In the genomic region with DNA sequence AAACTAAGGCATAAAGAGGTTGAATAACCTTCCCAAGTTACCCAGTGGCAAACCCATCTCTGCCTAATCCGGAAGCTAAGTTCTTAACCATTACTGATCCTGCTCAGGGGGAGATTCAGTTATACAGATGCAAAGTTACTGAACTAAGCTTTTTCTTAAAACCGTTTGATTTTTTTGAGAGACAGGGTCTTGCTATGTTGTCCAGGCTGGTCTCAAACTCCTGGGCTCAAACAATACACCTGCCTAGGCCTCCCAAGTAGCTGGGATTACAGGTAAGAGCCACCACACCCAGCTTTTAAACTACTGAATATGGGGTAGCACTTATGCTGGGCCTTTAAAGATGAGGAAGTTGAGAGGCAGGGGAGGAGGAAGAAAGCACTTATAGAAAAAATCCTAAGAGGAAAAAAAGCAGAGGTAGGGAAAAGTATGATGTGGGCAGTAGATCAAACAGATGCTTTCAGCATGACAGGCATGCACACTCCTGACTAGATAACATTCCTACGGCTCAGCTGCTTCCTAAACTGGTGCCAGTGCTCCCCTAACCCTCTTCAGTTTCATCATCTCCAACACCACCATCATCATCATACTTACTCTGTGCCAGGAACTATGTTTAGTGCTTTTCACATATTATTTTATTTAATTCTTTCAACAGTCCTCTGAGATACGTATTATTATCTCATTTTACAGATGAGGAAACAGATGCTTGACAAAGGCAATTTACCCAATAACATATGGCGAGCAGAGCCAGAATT, we compare ENCODE assay signal across 16 cellular contexts. TPM values are rescaled to one million over a fixed set of nuclear protein-coding genes. Genes with fewer than 3 reads are reported as not detected.
A peak's percentile ranks its signal among the peaks of the same experiment; 100 is the strongest.
DNase-seq lines count a peak whose midpoint lies in the region; ATAC-seq and TF ChIP-seq lines count a peak whose summit lies in the region.
"Had no signal": no experiment of that assay in that cellular context is flagged by ENCODE, and none has a peak within 500 bp of the region (broad histone marks: within the 10 kb centered on the region; RNA-seq: fewer than 3 reads in every experiment).

No MANE protein-coding gene starts in this region.

- H3K4me3 ChIP-seq in SJCRH30, result no peak overlapping the region
- no peak overlapping the region for H3K4me3 ChIP-seq in upper lobe of right lung
- no peak overlapping the region for H3K4me3 ChIP-seq in brain microvascular endothelial cell (ENCODE audit: low read depth, low read length)
- H3K4me3 ChIP-seq in ovary, result no peak overlapping the region

- no peak for TF ChIP-seq POLR2A in ovary (IDR thresholded peaks at IDR 0.05)

- CTCF ChIA-PET in activated naive CD4-positive, alpha-beta T cell treated with anti-CD3 and anti-CD28 coated beads for 36 hours (lab: Charles Lee), result interaction anchor here (0.6 to 2.7 kb wide), 2 partner anchors 12 to 97 kb away, joined by 4 to 30 read pairs; no protein-coding TSS in a partner anchor

- H3K27ac Mint-ChIP-seq in activated naive CD4-positive, alpha-beta T cell treated with anti-CD3 and anti-CD28 coated beads for 36 hours, result peak overlapping the region; percentile 13
- no peak overlapping the region for H3K27ac Mint-ChIP-seq in stimulated activated naive B cell treated with anti-CD40 and anti-IgM and Interleukin-4, amounts not matched to agents 10 μg/mL and 1 μg/mL and 100 μg/mL, for 72 hours
- H3K27ac Mint-ChIP-seq: activated CD4-positive, alpha-beta memory T cell treated with anti-CD3 and anti-CD28 coated beads, Interleukin-2, amount 10 ng/mL, durations not matched to agents 7 days and 5 days had no signal

- in situ Hi-C loops in brain microvascular endothelial cell (cut with HindIII; ENCODE audit: low pct_ligation_motif_present, low sequenced_read_pairs), result loop anchor here (10.0 kb wide), 1 partner anchor 97 kb away; no protein-coding TSS in a partner anchor

- TF ChIP-seq EP300 in ovary (IDR thresholded peaks at IDR 0.05), result no peak

- 76 to 82% (median 77%) methylated on average over 5 of the region's 5 CpGs for WGBS in ovary, 3 donors

- H3K4me1 Mint-ChIP-seq in activated naive CD4-positive, alpha-beta T cell treated with anti-CD3 and anti-CD28 coated beads for 36 hours (ENCODE audit: low read depth), result peaks cover 52% of the 10 kb centered on the region
- peaks cover 12 to 34% of the 10 kb centered on the region in 2 donors for H3K4me1 Mint-ChIP-seq in stimulated activated naive B cell treated with anti-CD40 and anti-IgM and Interleukin-4, amounts not matched to agents 10 μg/mL and 1 μg/mL and 100 μg/mL, for 72 hours

- H3K4me1 ChIP-seq in SJCRH30 (peaks cover 37% of the 10 kb centered on the region), upper lobe of right lung (peaks cover 23% of the 10 kb centered on the region), ovary (ENCODE audit: insufficient read depth) (peaks cover 3% of the 10 kb centered on the region)

- H3K27ac ChIP-seq in SJCRH30 (peak overlapping the region; percentile 8), upper lobe of right lung (peak overlapping the region; percentile 11), brain microvascular endothelial cell (no peak overlapping the region), ovary (no peak overlapping the region)

- no peaks in the 10 kb centered on the region for H3K27me3 Mint-ChIP-seq in activated naive CD4-positive, alpha-beta T cell treated with anti-CD3 and anti-CD28 coated beads for 36 hours (ENCODE audit: low read depth)
- H3K27me3 Mint-ChIP-seq in stimulated activated naive B cell treated with anti-CD40 and anti-IgM and Interleukin-4, amounts not matched to agents 10 μg/mL and 1 μg/mL and 100 μg/mL, for 72 hours, result no peaks in the 10 kb centered on the region
- H3K27me3 Mint-ChIP-seq: activated CD4-positive, alpha-beta memory T cell treated with anti-CD3 and anti-CD28 coated beads, Interleukin-2, amount 10 ng/mL, durations not matched to agents 7 days and 5 days had no signal

- ATAC-seq in upper lobe of right lung, result no peak
- no peak for ATAC-seq in stimulated activated naive B cell treated with anti-CD40 and anti-IgM and Interleukin-4, amounts not matched to agents 10 μg/mL and 1 μg/mL and 100 μg/mL, for 72 hours (replicated peaks)
- ATAC-seq: Panc1 had no signal

- intact Hi-C loops in activated naive CD4-positive, alpha-beta T cell treated with anti-CD3 and anti-CD28 coated beads for 36 hours (cut with micrococcal nuclease), result loop anchor here (10.0 kb wide), 1 partner anchor 747 kb away; a partner anchor contains a TSS
- intact Hi-C loops in upper lobe of right lung (cut with DNase I), result no loop called here
- intact Hi-C loops in ovary (cut with DNase I), result loop anchor here in 3 of 4 donors (10.0 kb wide), 3 partner anchors 97 to 377 kb away; a partner anchor contains a TSS

- H3K36me3 Mint-ChIP-seq in activated naive CD4-positive, alpha-beta T cell treated with anti-CD3 and anti-CD28 coated beads for 36 hours (ENCODE audit: low read depth), result peaks cover 7% of the 10 kb centered on the region
- peaks cover 23 to 30% of the 10 kb centered on the region in 2 donors for H3K36me3 Mint-ChIP-seq in stimulated activated naive B cell treated with anti-CD40 and anti-IgM and Interleukin-4, amounts not matched to agents 10 μg/mL and 1 μg/mL and 100 μg/mL, for 72 hours

- no peaks in the 10 kb centered on the region for H3K9me3 Mint-ChIP-seq in activated naive CD4-positive, alpha-beta T cell treated with anti-CD3 and anti-CD28 coated beads for 36 hours
- no peaks in the 10 kb centered on the region for H3K9me3 Mint-ChIP-seq in stimulated activated naive B cell treated with anti-CD40 and anti-IgM and Interleukin-4, amounts not matched to agents 10 μg/mL and 1 μg/mL and 100 μg/mL, for 72 hours
- H3K9me3 Mint-ChIP-seq: activated CD4-positive, alpha-beta memory T cell treated with anti-CD3 and anti-CD28 coated beads, Interleukin-2, amount 10 ng/mL, durations not matched to agents 7 days and 5 days had no signal

- H3K9me3 ChIP-seq in SJCRH30 (replicated peaks), result no peaks in the 10 kb centered on the region
- H3K9me3 ChIP-seq in upper lobe of right lung, result no peaks in the 10 kb centered on the region
- H3K9me3 ChIP-seq in ovary, result no peaks in the 10 kb centered on the region

- H3K36me3 ChIP-seq in SJCRH30, result no peaks in the 10 kb centered on the region
- peaks cover 15% of the 10 kb centered on the region for H3K36me3 ChIP-seq in upper lobe of right lung
- H3K36me3 ChIP-seq in brain microvascular endothelial cell (replicated peaks), result peaks cover 3% of the 10 kb centered on the region
- no peaks in the 10 kb centered on the region for H3K36me3 ChIP-seq in ovary

- H3K27me3 ChIP-seq in SJCRH30 (no peaks in the 10 kb centered on the region), upper lobe of right lung (no peaks in the 10 kb centered on the region), brain microvascular endothelial cell (replicated peaks) (no peaks in the 10 kb centered on the region), ovary (no peaks in the 10 kb centered on the region)

- DNase-seq in activated naive CD4-positive, alpha-beta T cell treated with anti-CD3 and anti-CD28 coated beads for 36 hours, result no peak
- DNase-seq in activated naive CD4-positive, alpha-beta T cell (lab: John Stamatoyannopoulos, UW), result no peak
- DNase-seq in SJCRH30 (peak in 1 of 2 experiments; percentile 28), glomerular visceral epithelial cell (ENCODE audit: extremely low spot score) (peak; percentile 16), upper lobe of right lung (no peak), brain microvascular endothelial cell (no peak), ovary (no peak)
- DNase-seq in stimulated activated naive B cell treated with anti-CD40 and anti-IgM and Interleukin-4, amounts not matched to agents 10 μg/mL and 1 μg/mL and 100 μg/mL, for 72 hours, result no peak
- DNase-seq: activated CD4-positive, alpha-beta memory T cell treated with anti-CD3 and anti-CD28 coated beads, Interleukin-2, amount 10 ng/mL, durations not matched to agents 7 days and 5 days; mesendoderm; NCI-H2227 treated with DMSO at 0.1 percent for 48 hours; stimulated activated CD4-positive, alpha-beta T cell treated with anti-CD3 and anti-CD28 coated beads, Interleukin-1b, Interleukin-23, amount 100 ng/mL, for 48 hours; T1000 had no signal

- no peak overlapping the region for H3K4me3 Mint-ChIP-seq in activated naive CD4-positive, alpha-beta T cell treated with anti-CD3 and anti-CD28 coated beads for 36 hours
- H3K4me3 Mint-ChIP-seq in stimulated activated naive B cell treated with anti-CD40 and anti-IgM and Interleukin-4, amounts not matched to agents 10 μg/mL and 1 μg/mL and 100 μg/mL, for 72 hours, result no peak overlapping the region
- H3K4me3 Mint-ChIP-seq: activated CD4-positive, alpha-beta memory T cell treated with anti-CD3 and anti-CD28 coated beads, Interleukin-2, amount 10 ng/mL, durations not matched to agents 7 days and 5 days had no signal

- TF ChIP-seq CTCF in upper lobe of right lung (IDR thresholded peaks at IDR 0.05), result no peak
- no peak for TF ChIP-seq CTCF in brain microvascular endothelial cell (IDR thresholded peaks at IDR 0.05; ENCODE audit: low read depth, low read length, missing control alignments)
- TF ChIP-seq CTCF in ovary (IDR thresholded peaks at IDR 0.05), result no peak

RNA-seq across cellular contexts. Expression of a gene that starts 5.8 kb away (rescaled TPM):
- total RNA-seq in activated naive CD4-positive, alpha-beta T cell treated with anti-CD3 and anti-CD28 coated beads for 36 hours, result 1 to 10 TPM; 4.7 to 5.2 TPM
- total RNA-seq in SJCRH30 (2014; rRNA removed; shearing (Covaris generic)), result 3.8 and 4.0 TPM in 2 replicates
- total RNA-seq in upper lobe of right lung, result 22.6 TPM
- 10 to 100 TPM in 1 of 7 donors, 1 to 10 TPM in 6; 4.6 to 10.2 (median 6.1) TPM for total RNA-seq in ovary
- polyA plus RNA-seq in ovary, result 10 to 100 TPM in 1 of 2 donors, 1 to 10 TPM in 1; 3.4 to 12.1 TPM

RNA-seq across cellular contexts. Expression of a gene that starts 29.5 kb away (rescaled TPM):
- not detected for total RNA-seq in activated naive CD4-positive, alpha-beta T cell treated with anti-CD3 and anti-CD28 coated beads for 36 hours
- total RNA-seq in SJCRH30 (2014; rRNA removed; shearing (Covaris generic)), result 32.7 and 38.7 TPM in 2 replicates
- total RNA-seq in upper lobe of right lung (0.49 TPM), ovary (1 to 10 TPM; 1.7 to 4.5 (median 3.7) TPM)
- polyA plus RNA-seq in ovary, result 1 to 10 TPM in 1 of 2 donors, under 1 TPM in 1; 0.47 to 1.5 TPM
- total RNA-seq: activated CD4-positive, alpha-beta memory T cell treated with anti-CD3 and anti-CD28 coated beads, Interleukin-2, amount 10 ng/mL, durations not matched to agents 7 days and 5 days; pulmonary artery endothelial cell had no signal

RNA-seq across cellular contexts. Expression of a gene that starts 53.8 kb away (rescaled TPM):
- not detected for total RNA-seq in activated naive CD4-positive, alpha-beta T cell treated with anti-CD3 and anti-CD28 coated beads for 36 hours
- 0.08 and 0.26 TPM in 2 replicates for total RNA-seq in SJCRH30 (2014; rRNA removed; shearing (Covaris generic))
- not detected for total RNA-seq in upper lobe of right lung
- total RNA-seq in ovary, result under 1 TPM in 4 of 7 donors, not detected in 3; 0.11 to 0.80 (median 0.17) TPM
- not detected for polyA plus RNA-seq in ovary
- total RNA-seq: activated CD4-positive, alpha-beta memory T cell treated with anti-CD3 and anti-CD28 coated beads, Interleukin-2, amount 10 ng/mL, durations not matched to agents 7 days and 5 days; cerebellum; pulmonary artery endothelial cell had no signal

Comparison
In these comparisons a context has a peak if more than half of its experiments do, and no peak if none do; other contexts are left out.
1. H3K27ac ChIP-seq: peak in SJCRH30 (single experiment) and upper lobe of right lung (single experiment); none in brain microvascular endothelial cell (single experiment) and ovary (0 of 2).